1 cellular context compared by ENCODE assay signal in genomic region chr11:9460322-9461067, GRCh38.
TF ChIP-seq lines count a peak whose summit lies in the region.

Gene ZNF143, plus strand, starts transcription at chr11:9461012. Its CDS starts 10,297 bp downstream, at chr11:9471309.

TF ChIP-seq in SK-N-SH, 30 proteins besides CTCF, POLR2A, EP300 and RAD21 (continued from another document):
- peak; percentile 59; the same call in 1 of the 2 replicates for TF ChIP-seq ZBTB33 (IDR thresholded peaks at IDR 0.05; ENCODE audit: borderline replicate concordance, low read depth)
- no peak; the same call in 1 of the 2 replicates for TF ChIP-seq JUND (IDR thresholded peaks at IDR 0.05)
- TF ChIP-seq NRF1 (IDR thresholded peaks at IDR 0.05; ENCODE audit: low read depth, low read length): no peak
- no peak for TF ChIP-seq MXI1 (IDR thresholded peaks at IDR 0.05; ENCODE audit: low read depth, low read length)
- TF ChIP-seq SMC3 (IDR thresholded peaks at IDR 0.05; ENCODE audit: low read depth, low read length): no peak
- peak; percentile 82 for TF ChIP-seq ELF1 (IDR thresholded peaks at IDR 0.05)
- peak; percentile 3; the same call in 1 of the 2 replicates for TF ChIP-seq TCF12 (IDR thresholded peaks at IDR 0.05)
- no peak for TF ChIP-seq RCOR1 (IDR thresholded peaks at IDR 0.05; ENCODE audit: low read length)
- TF ChIP-seq MEF2A (IDR thresholded peaks at IDR 0.05; ENCODE audit: borderline replicate concordance, low read depth): no peak
